25 cellular contexts compared by ENCODE assay signal in genomic region chr22:48088226-48088625, GRCh38.
"Had no signal": no experiment of that assay in that cellular context is flagged by ENCODE, and none has a peak within 500 bp of the region (broad histone marks: within the 10 kb centered on the region; RNA-seq: fewer than 3 reads in every experiment).

No MANE protein-coding gene starts in this region.

- H3K4me3 ChIP-seq: adrenal gland, body of pancreas, breast epithelium, SJCRH30 had no signal

- H3K9me3 ChIP-seq: adrenal gland, body of pancreas, breast epithelium, SJCRH30, SK-N-SH had no signal

- DNase-seq: activated CD4-positive, alpha-beta T cell treated with anti-CD3 and anti-CD28 coated beads, Interleukin-2, amount 10 ng/mL, durations not matched to agents 24 days and 14 days; activated CD4-positive, alpha-beta T cell treated with anti-CD3 and anti-CD28 coated beads, Interleukin-2, amount 50 U/mL, for 4 hours; activated CD8-positive, alpha-beta T cell treated with anti-CD3 and anti-CD28 coated beads for 36 hours; activated gamma-delta T cell treated with Interleukin-2 at 50 U/mL for 16 hours; activated naive CD4-positive, alpha-beta T cell treated with anti-CD3 and anti-CD28 coated beads for 36 hours; activated T-cell treated with anti-CD3 and anti-CD28 coated beads, Interleukin-2, amount 50 U/mL, for 1 hour; adrenal gland; body of pancreas; cerebellar nuclear complex; KG1; MM.1S; MV-4-11; NCI-H1092; NCI-H1436; NCI-H1694; NCI-H1930; NCI-H2081 treated with DMSO at 0.1 percent for 48 hours; NCI-H226; NCI-H524 treated with DMSO at 0.1 percent for 48 hours; NK-92 treated with Interleukin-12 subunit alpha and Interleukin-12 subunit beta, amount 100 ng/mL, for 24 hours; OCI-M1; Right ventricle myocardium superior; SJCRH30; SK-N-SH had no signal

- H3K4me2 ChIP-seq: SK-N-SH had no signal

- H3K27me3 ChIP-seq: adrenal gland, body of pancreas had no signal

- H3K9ac ChIP-seq: SK-N-SH had no signal

- H3K4me1 ChIP-seq: body of pancreas, SJCRH30 had no signal

- H3K27ac ChIP-seq: adrenal gland, body of pancreas, SJCRH30 had no signal

- H3K36me3 ChIP-seq: adrenal gland, breast epithelium, SJCRH30 had no signal
